ENCODE assay signal across 15 cellular contexts in the genomic region with DNA sequence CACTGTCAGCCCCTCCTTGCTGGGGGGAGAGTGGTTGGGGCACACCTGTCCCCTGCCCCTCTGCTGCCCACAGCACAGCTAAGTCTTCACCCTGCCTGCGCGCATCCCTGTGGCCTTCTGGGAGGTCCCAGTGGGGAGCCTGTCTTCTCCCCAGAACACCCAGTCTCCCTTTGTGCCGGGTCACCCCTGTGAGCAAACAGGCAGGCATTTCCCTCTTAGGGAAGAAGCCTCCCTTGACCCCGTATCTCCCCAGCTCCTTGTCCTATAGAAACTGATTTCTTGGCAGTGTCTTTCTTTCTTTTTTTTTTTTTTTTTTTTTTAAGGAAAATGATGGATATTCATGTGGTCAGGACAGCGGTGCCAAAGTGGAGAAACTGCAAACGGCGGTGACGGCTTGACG.
DNase-seq lines count a peak whose midpoint lies in the region; ATAC-seq and TF ChIP-seq lines count a peak whose summit lies in the region.
"Had no signal": no experiment of that assay in that cellular context is flagged by ENCODE, and none has a peak within 500 bp of the region (broad histone marks: within the 10 kb centered on the region; RNA-seq: fewer than 3 reads in every experiment).

No MANE protein-coding gene starts in this region.

- H3K36me3 ChIP-seq in HEK293 (ENCODE audit: control insufficient read depth in 2 of 2, insufficient read depth in 1 of 2, low read length in 2 of 2) (no peaks in the 10 kb centered on the region), GM23338 (ENCODE audit: insufficient read depth) (no peaks in the 10 kb centered on the region)
- H3K36me3 ChIP-seq: MG63 had no signal

- H3K4me3 ChIP-seq in HEK293 (ENCODE audit: low read depth, low read length) (no peak overlapping the region), GM23338 (no peak overlapping the region)
- H3K4me3 ChIP-seq: A549, GM12878, MG63 had no signal

- no peaks in the 10 kb centered on the region for H3K9me3 ChIP-seq in HEK293 (ENCODE audit: control insufficient read depth, insufficient read depth, low read depth, low read length)
- H3K9me3 ChIP-seq: A549, Caco-2, MG63 had no signal

- no peaks in the 10 kb centered on the region for H3K9me3 Mint-ChIP-seq in activated naive CD8-positive, alpha-beta T cell treated with anti-CD3 and anti-CD28 coated beads, Interleukin-2, amount 10 ng/mL, durations not matched to agents 7 days and 5 days
- no peaks in the 10 kb centered on the region for H3K9me3 Mint-ChIP-seq in activated naive CD8-positive, alpha-beta T cell treated with anti-CD3 and anti-CD28 coated beads, Interleukin-2, amount 50 U/mL, for 24 hours
- H3K9me3 Mint-ChIP-seq in GM23338 = no peaks in the 10 kb centered on the region

- H3F3A ChIP-seq in GM23338 (replicated peaks; ENCODE audit: low read depth) = no peaks in the 10 kb centered on the region

- CTCF ChIA-PET in HEK293 (lab: Yijun Ruan, JAX) = interaction anchor here (5.0 kb wide), 1 partner anchor 16 kb away, joined by 24 read pairs; no protein-coding TSS in a partner anchor

- intact Hi-C loops in sciatic nerve (cut with DNase I) = no loop called here

- no peak overlapping the region for H3K4me2 ChIP-seq in GM23338
- H3K4me2 ChIP-seq: A549 had no signal

- H3K27me3 ChIP-seq in GM23338 (ENCODE audit: insufficient read depth) = no peaks in the 10 kb centered on the region
- H3K27me3 ChIP-seq: MG63 had no signal

- H4K20me1 ChIP-seq in GM23338 (replicated peaks; ENCODE audit: insufficient read depth) = no peaks in the 10 kb centered on the region

- no peak for ATAC-seq in activated naive CD8-positive, alpha-beta T cell treated with anti-CD3 and anti-CD28 coated beads, Interleukin-2, amount 10 ng/mL, durations not matched to agents 7 days and 5 days (ENCODE audit: low read depth)
- ATAC-seq in activated naive CD8-positive, alpha-beta T cell treated with anti-CD3 and anti-CD28 coated beads, Interleukin-2, amount 50 U/mL, for 24 hours = no peak
- ATAC-seq in sciatic nerve = no peak
- no peak; the same call in 2 of the 3 replicates for ATAC-seq in GM23338
- ATAC-seq in HG03565 (IDR thresholded peaks at IDR 0.05; ENCODE audit: unreplicated experiment) = no peak
- ATAC-seq: A549, GM12878 had no signal

- POLR2A ChIA-PET in activated naive CD8-positive, alpha-beta T cell treated with anti-CD3 and anti-CD28 coated beads, Interleukin-2, amount 10 ng/mL, durations not matched to agents 7 days and 5 days (lab: Charles Lee) = no interaction called here
- POLR2A ChIA-PET in HEK293 (lab: Yijun Ruan, JAX) = no interaction called here

- TF ChIP-seq CTCF in HEK293 (tag by site-specific recombination; IDR thresholded peaks at IDR 0.05) (no peak), GM23338 (conservative IDR thresholded peaks at IDR 0.05; ENCODE audit: low read depth in 2 of 2) (no peak)

- H3K36me3 Mint-ChIP-seq in activated naive CD8-positive, alpha-beta T cell treated with anti-CD3 and anti-CD28 coated beads, Interleukin-2, amount 10 ng/mL, durations not matched to agents 7 days and 5 days = peaks cover 3% of the 10 kb centered on the region
- H3K36me3 Mint-ChIP-seq in activated naive CD8-positive, alpha-beta T cell treated with anti-CD3 and anti-CD28 coated beads, Interleukin-2, amount 50 U/mL, for 24 hours (ENCODE audit: low read depth) = peaks cover 5% of the 10 kb centered on the region
- H3K36me3 Mint-ChIP-seq in GM23338 (ENCODE audit: low read depth) = no peaks in the 10 kb centered on the region; the same call in 2 of the 3 replicates

- peak; percentile 4 for DNase-seq in activated naive CD8-positive, alpha-beta T cell treated with anti-CD3 and anti-CD28 coated beads, Interleukin-2, amount 10 ng/mL, durations not matched to agents 7 days and 5 days
- DNase-seq in activated naive CD8-positive, alpha-beta T cell treated with anti-CD3 and anti-CD28 coated beads, Interleukin-2, amount 50 U/mL, for 24 hours = no peak
- peak; percentile 18 for DNase-seq in iris pigment epithelial cell (ENCODE audit: low read depth)
- peak; percentile 45 for DNase-seq in sciatic nerve (ENCODE audit: low spot score)
- DNase-seq in NCI-H2029 (lab: John Stamatoyannopoulos, UW) = no peak
- no peak for DNase-seq in GM23338 (ENCODE audit: low spot score)
- DNase-seq: Caco-2, MG63, NCI-H1105, NCI-H1694 treated with DMSO at 0.1 percent for 48 hours, NCI-H446 treated with DMSO at 0.1 percent for 48 hours had no signal

- H2AFZ ChIP-seq in GM23338 = no peak overlapping the region

- H3K27ac ChIP-seq in HEK293 (ENCODE audit: extremely low read depth, low read depth, low read length) = no peak overlapping the region
- no peak overlapping the region for H3K27ac ChIP-seq in GM23338 (ENCODE audit: low read depth)

- H3K9me2 ChIP-seq in GM23338 (ENCODE audit: insufficient read depth) = no peaks in the 10 kb centered on the region; the same call in 1 of the 2 replicates

- H3K27me3 Mint-ChIP-seq in activated naive CD8-positive, alpha-beta T cell treated with anti-CD3 and anti-CD28 coated beads, Interleukin-2, amount 10 ng/mL, durations not matched to agents 7 days and 5 days = no peaks in the 10 kb centered on the region
- H3K27me3 Mint-ChIP-seq in activated naive CD8-positive, alpha-beta T cell treated with anti-CD3 and anti-CD28 coated beads, Interleukin-2, amount 50 U/mL, for 24 hours = no peaks in the 10 kb centered on the region
- no peaks in the 10 kb centered on the region for H3K27me3 Mint-ChIP-seq in GM23338 (ENCODE audit: insufficient read depth, low read depth, poor library complexity)

- H3K4me1 Mint-ChIP-seq in activated naive CD8-positive, alpha-beta T cell treated with anti-CD3 and anti-CD28 coated beads, Interleukin-2, amount 10 ng/mL, durations not matched to agents 7 days and 5 days = no peaks in the 10 kb centered on the region
- H3K4me1 Mint-ChIP-seq in activated naive CD8-positive, alpha-beta T cell treated with anti-CD3 and anti-CD28 coated beads, Interleukin-2, amount 50 U/mL, for 24 hours = peaks cover 11% of the 10 kb centered on the region
- H3K4me1 Mint-ChIP-seq in GM23338 = no peaks in the 10 kb centered on the region

- H3K4me1 ChIP-seq in HEK293 (ENCODE audit: control insufficient read depth, insufficient read depth, low read length) (no peaks in the 10 kb centered on the region; the same call in 1 of the 2 replicates), GM23338 (ENCODE audit: insufficient read depth) (no peaks in the 10 kb centered on the region)
- H3K4me1 ChIP-seq: Caco-2 had no signal

- H3K4me3 Mint-ChIP-seq in activated naive CD8-positive, alpha-beta T cell treated with anti-CD3 and anti-CD28 coated beads, Interleukin-2, amount 10 ng/mL, durations not matched to agents 7 days and 5 days = no peak overlapping the region
- no peak overlapping the region for H3K4me3 Mint-ChIP-seq in activated naive CD8-positive, alpha-beta T cell treated with anti-CD3 and anti-CD28 coated beads, Interleukin-2, amount 50 U/mL, for 24 hours
- no peak overlapping the region for H3K4me3 Mint-ChIP-seq in GM23338

- no peaks in the 10 kb centered on the region for H3K79me2 ChIP-seq in GM23338 (replicated peaks; ENCODE audit: insufficient read depth)

- H3K27ac Mint-ChIP-seq in activated naive CD8-positive, alpha-beta T cell treated with anti-CD3 and anti-CD28 coated beads, Interleukin-2, amount 10 ng/mL, durations not matched to agents 7 days and 5 days = no peak overlapping the region
- no peak overlapping the region for H3K27ac Mint-ChIP-seq in activated naive CD8-positive, alpha-beta T cell treated with anti-CD3 and anti-CD28 coated beads, Interleukin-2, amount 50 U/mL, for 24 hours
- no peak overlapping the region for H3K27ac Mint-ChIP-seq in GM23338

TF ChIP-seq in HEK293, 187 proteins besides CTCF, POLR2A, EP300 and RAD21:
- TF ChIP-seq FEZF1 (tag by site-specific recombination; IDR thresholded peaks at IDR 0.05) (0 out of 2 replicates have a peak, but pooled peaks have one; percentile 11), ZNF660 (tag by site-specific recombination; IDR thresholded peaks at IDR 0.05) (no peak)

TF ChIP-seq in GM23338, 12 proteins besides CTCF, POLR2A, EP300 and RAD21 (continues in another document):
- TF ChIP-seq STAT1 (IDR thresholded peaks at IDR 0.05; ENCODE audit: unreplicated experiment) (no peak), JUNB (IDR thresholded peaks at IDR 0.05; ENCODE audit: unreplicated experiment) (no peak), POLR2AphosphoS5 (IDR thresholded peaks at IDR 0.05; ENCODE audit: low read depth) (no peak), EZH2phosphoT487 (IDR thresholded peaks at IDR 0.05; ENCODE audit: unreplicated experiment) (no peak), ZNF114 (CRISPR knock-in tag; IDR thresholded peaks at IDR 0.05) (no peak)
- TF ChIP-seq, protein P1, sequence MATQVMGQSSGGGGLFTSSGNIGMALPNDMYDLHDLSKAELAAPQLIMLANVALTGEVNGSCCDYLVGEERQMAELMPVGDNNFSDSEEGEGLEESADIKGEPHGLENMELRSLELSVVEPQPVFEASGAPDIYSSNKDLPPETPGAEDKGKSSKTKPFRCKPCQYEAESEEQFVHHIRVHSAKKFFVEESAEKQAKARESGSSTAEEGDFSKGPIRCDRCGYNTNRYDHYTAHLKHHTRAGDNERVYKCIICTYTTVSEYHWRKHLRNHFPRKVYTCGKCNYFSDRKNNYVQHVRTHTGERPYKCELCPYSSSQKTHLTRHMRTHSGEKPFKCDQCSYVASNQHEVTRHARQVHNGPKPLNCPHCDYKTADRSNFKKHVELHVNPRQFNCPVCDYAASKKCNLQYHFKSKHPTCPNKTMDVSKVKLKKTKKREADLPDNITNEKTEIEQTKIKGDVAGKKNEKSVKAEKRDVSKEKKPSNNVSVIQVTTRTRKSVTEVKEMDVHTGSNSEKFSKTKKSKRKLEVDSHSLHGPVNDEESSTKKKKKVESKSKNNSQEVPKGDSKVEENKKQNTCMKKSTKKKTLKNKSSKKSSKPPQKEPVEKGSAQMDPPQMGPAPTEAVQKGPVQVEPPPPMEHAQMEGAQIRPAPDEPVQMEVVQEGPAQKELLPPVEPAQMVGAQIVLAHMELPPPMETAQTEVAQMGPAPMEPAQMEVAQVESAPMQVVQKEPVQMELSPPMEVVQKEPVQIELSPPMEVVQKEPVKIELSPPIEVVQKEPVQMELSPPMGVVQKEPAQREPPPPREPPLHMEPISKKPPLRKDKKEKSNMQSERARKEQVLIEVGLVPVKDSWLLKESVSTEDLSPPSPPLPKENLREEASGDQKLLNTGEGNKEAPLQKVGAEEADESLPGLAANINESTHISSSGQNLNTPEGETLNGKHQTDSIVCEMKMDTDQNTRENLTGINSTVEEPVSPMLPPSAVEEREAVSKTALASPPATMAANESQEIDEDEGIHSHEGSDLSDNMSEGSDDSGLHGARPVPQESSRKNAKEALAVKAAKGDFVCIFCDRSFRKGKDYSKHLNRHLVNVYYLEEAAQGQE (IDR thresholded peaks at IDR 0.05; ENCODE audit: unreplicated experiment) = no peak

Comparison
In these comparisons a context has a peak if more than half of its experiments do, and no peak if none do; other contexts are left out.
1. DNase-seq: peak in activated naive CD8-positive, alpha-beta T cell treated with anti-CD3 and anti-CD28 coated beads, Interleukin-2, amount 10 ng/mL, durations not matched to agents 7 days and 5 days (single experiment), iris pigment epithelial cell (single experiment) and sciatic nerve (single experiment); none in activated naive CD8-positive, alpha-beta T cell treated with anti-CD3 and anti-CD28 coated beads, Interleukin-2, amount 50 U/mL, for 24 hours (single experiment), NCI-H2029 (single experiment) and GM23338 (single experiment).